Comparison of ENCODE assay signal across 20 cellular contexts in the genomic region with DNA sequence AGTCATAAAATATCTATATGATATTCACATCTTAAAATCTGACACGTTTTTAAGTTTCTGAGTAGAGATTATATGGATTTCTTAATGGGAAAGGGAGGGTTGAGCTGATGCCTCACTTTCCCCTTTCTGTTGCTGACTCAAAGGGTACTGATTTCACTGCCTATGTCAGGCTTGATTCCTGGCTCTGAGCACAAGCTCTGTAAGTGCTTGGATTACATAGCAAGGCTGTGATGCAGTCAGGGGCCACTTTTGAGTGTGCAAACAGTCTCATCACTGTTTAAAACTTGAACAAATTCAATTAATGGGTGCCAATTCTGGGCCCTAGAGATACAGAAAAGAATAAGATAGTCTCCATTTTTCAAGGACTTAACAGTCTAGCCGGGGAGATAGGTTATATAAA. TPM values are rescaled to one million over a fixed set of nuclear protein-coding genes. Genes with fewer than 3 reads are reported as not detected.
DNase-seq lines count a peak whose midpoint lies in the region; ATAC-seq, FAIRE-seq and TF ChIP-seq lines count a peak whose summit lies in the region.
"Had no signal": no experiment of that assay in that cellular context is flagged by ENCODE, and none has a peak within 500 bp of the region (broad histone marks: within the 10 kb centered on the region; RNA-seq: fewer than 3 reads in every experiment).

No MANE protein-coding gene starts in this region.

- no peak overlapping the region for H3K4me3 Mint-ChIP-seq in activated CD4-positive, alpha-beta T cell treated with anti-CD3 and anti-CD28 coated beads for 36 hours
- H3K4me3 Mint-ChIP-seq: activated CD4-positive, alpha-beta T cell treated with anti-CD3 and anti-CD28 coated beads, Interleukin-2, amount 10 ng/mL, durations not matched to agents 7 days and 5 days; activated naive CD4-positive, alpha-beta T cell treated with anti-CD3 and anti-CD28 coated beads for 36 hours had no signal

- no peak overlapping the region for H3K4me3 ChIP-seq in keratinocyte (ENCODE audit: control insufficient read depth in 2 of 3, extremely low read depth in 1 of 3, insufficient read depth in 2 of 3, low read depth in 1 of 3, low read length in 3 of 3)
- H3K4me3 ChIP-seq in testis: no peak overlapping the region
- H3K4me3 ChIP-seq: BLaER1, dorsolateral prefrontal cortex, mucosa of descending colon, thyroid gland had no signal

- no peaks in the 10 kb centered on the region for H4K20me1 ChIP-seq in keratinocyte (ENCODE audit: control insufficient read depth, extremely low read depth, insufficient read depth, low read length)

- 56 to 57% methylated on average over 2 of the region's 2 CpGs for WGBS in testis, 2 donors

- H3K9ac ChIP-seq in keratinocyte (ENCODE audit: control insufficient read depth, extremely low read depth, insufficient read depth, low read length): no peak overlapping the region
- H3K9ac ChIP-seq: BLaER1 had no signal

- CTCF ChIA-PET in activated CD4-positive, alpha-beta T cell treated with anti-CD3 and anti-CD28 coated beads for 36 hours (lab: Charles Lee): no interaction called here

- intact Hi-C loops in activated CD4-positive, alpha-beta T cell treated with anti-CD3 and anti-CD28 coated beads for 36 hours (cut with DNase I, micrococcal nuclease): no loop called here
- intact Hi-C loops in testis (cut with DNase I; ENCODE audit: low total_unique reads): no loop called here

- peak; percentile 53 for FAIRE-seq in keratinocyte (lab: Jason Lieb, UNC)

- dilution Hi-C loops in keratinocyte (cut with MboI; ENCODE audit: extremely low pct_ligation_motif_present, low sequenced_read_pairs): no loop called here

- H3K27ac ChIP-seq in keratinocyte (ENCODE audit: control insufficient read depth, insufficient read depth, low read length) (no peak overlapping the region), testis (peak overlapping the region in 1 of 2 donors; percentile 34)
- H3K27ac ChIP-seq: 22Rv1, BLaER1, dorsolateral prefrontal cortex, thyroid gland had no signal

- H3K27me3 ChIP-seq in keratinocyte (ENCODE audit: control insufficient read depth, extremely low read depth, insufficient read depth, low read length) (no peaks in the 10 kb centered on the region), testis (no peaks in the 10 kb centered on the region)
- H3K27me3 ChIP-seq: BLaER1, dorsolateral prefrontal cortex, thyroid gland had no signal

- H3K27ac Mint-ChIP-seq in activated CD4-positive, alpha-beta T cell treated with anti-CD3 and anti-CD28 coated beads for 36 hours: no peak overlapping the region
- H3K27ac Mint-ChIP-seq: activated CD4-positive, alpha-beta T cell treated with anti-CD3 and anti-CD28 coated beads, Interleukin-2, amount 10 ng/mL, durations not matched to agents 7 days and 5 days; activated naive CD4-positive, alpha-beta T cell treated with anti-CD3 and anti-CD28 coated beads for 36 hours had no signal

- H3K9me1 ChIP-seq in keratinocyte (ENCODE audit: control insufficient read depth, extremely low read depth, insufficient read depth, low read length): no peaks in the 10 kb centered on the region

- TF ChIP-seq CTCF in keratinocyte (optimal IDR thresholded peaks at IDR 0.05 in 1 of 3, IDR thresholded peaks at IDR 0.05 in 1 of 3, conservative IDR thresholded peaks at IDR 0.05 in 1 of 3; ENCODE audit: extremely low read depth in 1 of 3, insufficient read depth in 2 of 3, low read length in 3 of 3) (no peak), testis (IDR thresholded peaks at IDR 0.05) (no peak)

- H3K4me1 ChIP-seq in keratinocyte (ENCODE audit: control insufficient read depth, extremely low read depth, insufficient read depth, low read length): peaks cover 42% of the 10 kb centered on the region
- H3K4me1 ChIP-seq in testis: peaks cover 44% of the 10 kb centered on the region

- H3K9me3 ChIP-seq in keratinocyte (ENCODE audit: control insufficient read depth, low read depth, low read length) (no peaks in the 10 kb centered on the region), testis (no peaks in the 10 kb centered on the region)
- H3K9me3 ChIP-seq: BLaER1, mucosa of descending colon, thyroid gland had no signal

- H3K36me3 Mint-ChIP-seq in activated CD4-positive, alpha-beta T cell treated with anti-CD3 and anti-CD28 coated beads for 36 hours (ENCODE audit: low read depth): peaks cover 13% of the 10 kb centered on the region

- POLR2A ChIA-PET in activated CD4-positive, alpha-beta T cell treated with anti-CD3 and anti-CD28 coated beads for 36 hours (lab: Charles Lee): no interaction called here

- no peak overlapping the region for H3K4me2 ChIP-seq in keratinocyte (ENCODE audit: control insufficient read depth, extremely low read depth, insufficient read depth, low read depth, low read length)
- H3K4me2 ChIP-seq: BLaER1 had no signal

- peaks cover under 1 to 8% of the 10 kb centered on the region in 2 experiments for H3K36me3 ChIP-seq in keratinocyte (ENCODE audit: control insufficient read depth in 2 of 2, extremely low read depth in 1 of 2, insufficient read depth in 2 of 2, low read length in 2 of 2)
- H3K36me3 ChIP-seq in testis (ENCODE audit: low read depth, missing control alignments): no peaks in the 10 kb centered on the region
- H3K36me3 ChIP-seq: thyroid gland had no signal

- no peak for DNase-seq in activated CD4-positive, alpha-beta T cell treated with anti-CD3 and anti-CD28 coated beads for 36 hours
- no peak for DNase-seq in activated CD4-positive, alpha-beta T cell treated with anti-CD3 and anti-CD28 coated beads, Interleukin-2, amount 50 U/mL, for 48 hours
- peak; percentile 59 for DNase-seq in amniotic epithelial cell (ENCODE audit: low read depth)
- no peak for DNase-seq in keratinocyte (ENCODE audit: low read depth, low spot score)
- DNase-seq in testis: peak; percentile 33
- no peak for DNase-seq in activated CD8-positive, alpha-beta memory T cell treated with anti-CD3 and anti-CD28 coated beads, Interleukin-2, amount 50 U/mL, for 48 hours
- no peak for DNase-seq in islet precursor cell
- no peak for DNase-seq in NCI-H2227 treated with DMSO at 0.1 percent for 48 hours (lab: John Stamatoyannopoulos, UW)
- DNase-seq: activated CD4-positive, alpha-beta T cell treated with anti-CD3 and anti-CD28 coated beads, Interleukin-2, amount 10 ng/mL, durations not matched to agents 7 days and 5 days; activated naive CD4-positive, alpha-beta T cell treated with anti-CD3 and anti-CD28 coated beads for 36 hours; activated T-cell treated with anti-CD3 and anti-CD28 coated beads for 4 hours; dorsolateral prefrontal cortex; hippocampal formation; mucosa of descending colon; NCI-H187 treated with DMSO at 0.1 percent for 48 hours; NCI-H524; occipital lobe; thyroid gland had no signal

- H3K27me3 Mint-ChIP-seq in activated CD4-positive, alpha-beta T cell treated with anti-CD3 and anti-CD28 coated beads for 36 hours: no peaks in the 10 kb centered on the region
- H3K27me3 Mint-ChIP-seq: activated CD4-positive, alpha-beta T cell treated with anti-CD3 and anti-CD28 coated beads, Interleukin-2, amount 10 ng/mL, durations not matched to agents 7 days and 5 days had no signal

- peak; percentile 49 for ATAC-seq in activated CD4-positive, alpha-beta T cell treated with anti-CD3 and anti-CD28 coated beads for 36 hours
- ATAC-seq: mucosa of descending colon had no signal

- H3K9me3 Mint-ChIP-seq in activated CD4-positive, alpha-beta T cell treated with anti-CD3 and anti-CD28 coated beads for 36 hours (ENCODE audit: low read depth): no peaks in the 10 kb centered on the region
- H3K9me3 Mint-ChIP-seq: activated CD4-positive, alpha-beta T cell treated with anti-CD3 and anti-CD28 coated beads, Interleukin-2, amount 10 ng/mL, durations not matched to agents 7 days and 5 days; activated naive CD4-positive, alpha-beta T cell treated with anti-CD3 and anti-CD28 coated beads for 36 hours had no signal

- H3K4me1 Mint-ChIP-seq in activated CD4-positive, alpha-beta T cell treated with anti-CD3 and anti-CD28 coated beads for 36 hours: peaks cover 34% of the 10 kb centered on the region

- TF ChIP-seq POLR2A in testis (IDR thresholded peaks at IDR 0.05): no peak

- H3K79me2 ChIP-seq in keratinocyte (ENCODE audit: control insufficient read depth, insufficient read depth, low read length): peaks cover 64% of the 10 kb centered on the region

- H2AFZ ChIP-seq in keratinocyte (ENCODE audit: control insufficient read depth, low read length): no peak overlapping the region

RNA-seq across cellular contexts. Expression of a gene that starts 14.4 kb away (rescaled TPM):
- total RNA-seq in activated CD4-positive, alpha-beta T cell treated with anti-CD3 and anti-CD28 coated beads for 36 hours: 100 to 1,000 TPM in 1 of 2 experiments, 10 to 100 TPM in 1; 87.1 to 101 TPM
- polyA plus RNA-seq in keratinocyte (238 to 276 TPM (median 242 TPM) in 3 replicates), testis (ENCODE audit: insufficient read depth, low read depth, low replicate concordance) (204 TPM)
- 147 TPM for polyA plus RNA-seq in keratinocyte (2011; ENCODE audit: low read depth)
- polyA plus RNA-seq in keratinocyte (2011; cell fraction: cytosol; rRNA removed): 172 and 329 TPM in 2 replicates
- polyA plus RNA-seq in keratinocyte (2011; cell fraction: nucleus; rRNA removed): 190 and 196 TPM in 2 replicates
- 88.1 and 124 TPM in 2 replicates for polyA plus RNA-seq in keratinocyte (2012; ENCODE audit: low replicate concordance)
- polyA minus RNA-seq in keratinocyte: 156 to 320 TPM (median 270 TPM) in 3 replicates
- polyA minus RNA-seq in keratinocyte (2011; cell fraction: cytosol; rRNA and poly(A)+ RNA removed): 71.7 TPM
- polyA minus RNA-seq in keratinocyte (2011; cell fraction: nucleus; rRNA and poly(A)+ RNA removed): 59.4 and 126 TPM in 2 replicates
- total RNA-seq in testis: 100 to 1,000 TPM; 171 to 176 TPM

Comparison
In these comparisons a context has a peak if more than half of its experiments do, and no peak if none do; other contexts are left out.
1. DNase-seq: peak in amniotic epithelial cell (single experiment) and testis (single experiment); none in activated CD4-positive, alpha-beta T cell treated with anti-CD3 and anti-CD28 coated beads for 36 hours (single experiment), activated CD4-positive, alpha-beta T cell treated with anti-CD3 and anti-CD28 coated beads, Interleukin-2, amount 50 U/mL, for 48 hours (0 of 2), keratinocyte (single experiment), activated CD8-positive, alpha-beta memory T cell treated with anti-CD3 and anti-CD28 coated beads, Interleukin-2, amount 50 U/mL, for 48 hours (single experiment), islet precursor cell (single experiment) and NCI-H2227 treated with DMSO at 0.1 percent for 48 hours (single experiment).